ENCODE assay signal across 8 cellular contexts in genomic region chr7:54758702-54759665, GRCh38. TPM values are rescaled to one million over a fixed set of nuclear protein-coding genes. Genes with fewer than 3 reads are reported as not detected.
DNase-seq lines count a peak whose midpoint lies in the region; ATAC-seq, FAIRE-seq and TF ChIP-seq lines count a peak whose summit lies in the region.

TSS of gene SEC61G (minus strand) at chr7:54759211. CDS start at chr7:54757588, 1,623 bp downstream.

- H3K27ac ChIP-seq in adrenal gland (peak within 1 kb of the TSS in 4 of 5 donors; percentile 72 to 93 (median 81)), heart left ventricle (peak within 1 kb of the TSS; percentile 68 to 95 (median 88))

- DNase-seq in GM12892 (ENCODE audit: insufficient read length), result peak; percentile 82
- peak; percentile 97 for DNase-seq in NCI-H146 (lab: John Stamatoyannopoulos, UW)
- peak; percentile 86 to 96 (median 91) for DNase-seq in T-helper 1 cell
- DNase-seq in adrenal gland, result peak; percentile 97 to 99 (median 98)
- DNase-seq in heart left ventricle, result peak; percentile 96 to 98 (median 98)
- peak; percentile 96 for DNase-seq in pons (ENCODE audit: low spot score)
- peak; percentile 95 for DNase-seq in type B pancreatic cell (ENCODE audit: extremely low spot score, unreplicated experiment)

- peaks cover 11% of the 10 kb centered on the region for H3K27me3 Mint-ChIP-seq in type B pancreatic cell

- H3K27me3 ChIP-seq in adrenal gland (no peaks in the 10 kb centered on the region), heart left ventricle (no peaks in the 10 kb centered on the region)

- peak; percentile 98 for FAIRE-seq in GM12892 (lab: Jason Lieb, UNC)

- peak within 1 kb of the TSS; percentile 38 to 88 (median 69) for H3K4me3 ChIP-seq in adrenal gland
- H3K4me3 ChIP-seq in heart left ventricle, result peak within 1 kb of the TSS; percentile 82 to 100 (median 94)

- H3K4me1 ChIP-seq in adrenal gland (replicated peaks in 1 of 2), result peaks cover 21 to 53% of the 10 kb centered on the region in 2 donors
- H3K4me1 ChIP-seq in heart left ventricle, result peaks cover 0 to 38% (median 26%) of the 10 kb centered on the region in 12 donors

- peak in 1 of 6 experiments; percentile 13 for TF ChIP-seq CTCF in adrenal gland (IDR thresholded peaks at IDR 0.05)
- TF ChIP-seq CTCF in heart left ventricle (IDR thresholded peaks at IDR 0.05), result no peak
- no peak for TF ChIP-seq CTCF in type B pancreatic cell (conservative IDR thresholded peaks at IDR 0.05)

- H3K9me3 ChIP-seq in adrenal gland (replicated peaks in 1 of 3) (no peaks in the 10 kb centered on the region), heart left ventricle (no peaks in the 10 kb centered on the region)

- H3K4me3 Mint-ChIP-seq in type B pancreatic cell, result peak within 1 kb of the TSS; percentile 99

- H3K36me3 ChIP-seq in adrenal gland (replicated peaks in 1 of 2) (peaks cover 0 to 15% of the 10 kb centered on the region in 2 donors), heart left ventricle (peaks cover 0 to 26% (median 18%) of the 10 kb centered on the region in 9 donors)

- H3K4me1 Mint-ChIP-seq in type B pancreatic cell (ENCODE audit: unreplicated experiment), result peaks cover 11% of the 10 kb centered on the region

- ATAC-seq in HG02852 (IDR thresholded peaks at IDR 0.05; ENCODE audit: unreplicated experiment) (peak; percentile 95), heart left ventricle (peak; percentile 98 to 99 (median 99))

- H3K36me3 Mint-ChIP-seq in type B pancreatic cell, result peaks cover 5% of the 10 kb centered on the region

- peak; percentile 96 for TF ChIP-seq POLR2A in GM12892 (IDR thresholded peaks at IDR 0.05; ENCODE audit: low read depth, low read length)
- TF ChIP-seq POLR2A in adrenal gland (IDR thresholded peaks at IDR 0.05), result peak; percentile 71 to 86
- peak; percentile 35 to 86 for TF ChIP-seq POLR2A in heart left ventricle (IDR thresholded peaks at IDR 0.05)

- intact Hi-C loops in adrenal gland (cut with DNase I) (no loop called here), heart left ventricle (cut with DNase I) (loop anchor here in 2 of 10 donors (5.0 to 10.0 kb wide), 2 partner anchors 608 to 1236 kb away; partner anchors contain the start of gene LANCL2 (in 1 of the 2))

- H3K27ac Mint-ChIP-seq in type B pancreatic cell, result peak within 1 kb of the TSS; percentile 94

- 0 to 1% (median 1%) methylated on average over 29 to 73 of the region's 73 CpGs for WGBS in adrenal gland, 4 donors
- 0% methylated on average over 27 to 73 of the region's 73 CpGs for WGBS in heart left ventricle, 4 donors

- H3K9me3 Mint-ChIP-seq in type B pancreatic cell, result no peaks in the 10 kb centered on the region

RNA-seq across cellular contexts. Expression of gene SEC61G, which starts in this region (rescaled TPM):
- polyA plus RNA-seq in GM12892 (2012; ENCODE audit: missing spikeins), result 362 TPM
- total RNA-seq in adrenal gland, result 100 to 1,000 TPM in 6 of 8 donors, 10 to 100 TPM in 2; 87.9 to 311 (median 137) TPM
- 100 to 1,000 TPM; 153 to 331 (median 168) TPM for polyA plus RNA-seq in adrenal gland
- 100 to 1,000 TPM in 4 of 9 donors, 10 to 100 TPM in 5; 65.7 to 200 (median 84.2) TPM for total RNA-seq in heart left ventricle
- polyA plus RNA-seq in heart left ventricle, result 100 to 1,000 TPM; 240 to 629 TPM
- 115 and 124 TPM in 2 replicates for total RNA-seq in type B pancreatic cell (ENCODE audit: low replicate concordance)

Comparison
In these comparisons a context has a peak if more than half of its experiments do, and no peak if none do; other contexts are left out.
1. Peak in every context shown above with its lines: DNase-seq, ATAC-seq, H3K4me3 ChIP-seq and H3K27ac ChIP-seq.